In genomic region chr11:95849087-95849825, GRCh38 we compare ENCODE assay signal across 1 cellular context.
TF ChIP-seq lines count a peak whose summit lies in the region.

No MANE protein-coding gene starts in this region.

TF ChIP-seq in WTC11, 78 proteins besides CTCF, POLR2A, EP300 and RAD21 (continued from another document):
- TF ChIP-seq ZBTB43 (CRISPR knock-in tag; IDR thresholded peaks at IDR 0.05) (no peak), ATF2 (CRISPR knock-in tag; IDR thresholded peaks at IDR 0.05; ENCODE audit: borderline replicate concordance, low read depth) (no peak)
